Comparison of ENCODE assay signal across 8 cellular contexts in the genomic region with DNA sequence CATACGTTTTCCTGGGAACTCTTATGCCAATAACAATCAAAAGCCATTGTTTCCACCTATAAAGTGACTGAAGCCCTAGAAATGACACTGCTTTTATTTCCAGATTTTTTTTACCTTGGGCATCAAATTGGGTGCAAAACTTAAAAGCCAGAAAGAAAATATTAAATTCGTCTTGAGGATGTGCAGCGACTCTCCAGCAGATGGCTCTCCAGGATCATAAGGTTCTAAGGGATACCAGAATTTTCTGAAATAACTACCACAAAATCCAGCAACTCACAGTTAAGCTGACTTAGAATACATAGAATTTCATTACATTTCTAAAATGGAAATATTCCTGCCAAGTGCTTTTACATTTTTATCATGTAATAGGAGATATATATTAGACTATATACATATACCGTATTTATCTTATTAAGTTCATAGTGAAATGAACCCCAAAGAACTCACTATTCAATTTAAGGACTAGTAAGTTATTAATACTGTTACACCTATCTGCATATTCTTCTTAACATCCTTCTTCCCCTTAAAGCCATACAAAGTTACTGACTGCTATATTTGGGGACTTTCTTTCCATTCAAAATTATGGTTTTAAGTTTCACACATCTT. TPM values are rescaled to one million over a fixed set of nuclear protein-coding genes. Genes with fewer than 3 reads are reported as not detected.
DNase-seq lines count a peak whose midpoint lies in the region; ATAC-seq and TF ChIP-seq lines count a peak whose summit lies in the region.

No MANE protein-coding gene starts in this region.

- H3K27me3 ChIP-seq in Loucy (ENCODE audit: insufficient read depth, low read length, poor library complexity, severe bottlenecking) (no peaks in the 10 kb centered on the region), RWPE2 (ENCODE audit: insufficient read depth, poor library complexity, severe bottlenecking) (peaks cover 11% of the 10 kb centered on the region), mammary epithelial cell (ENCODE audit: insufficient read depth, low read length) (no peaks in the 10 kb centered on the region)

- no peaks in the 10 kb centered on the region for H3K9me2 ChIP-seq in Loucy (replicated peaks; ENCODE audit: low read depth, low read length)

- H3K36me3 ChIP-seq in Loucy (ENCODE audit: insufficient read depth, low read length) (no peaks in the 10 kb centered on the region), RWPE2 (ENCODE audit: low read depth) (no peaks in the 10 kb centered on the region), mammary epithelial cell (ENCODE audit: insufficient read depth, low read length) (no peaks in the 10 kb centered on the region)

- ATAC-seq in RWPE2 (ENCODE audit: low read depth) = peak; percentile 52; the same call in 2 of the 3 replicates

- intact Hi-C loops in mammary epithelial cell (cut with micrococcal nuclease) = loop anchor here (1.0 kb wide), 5 partner anchors 58 to 288 kb away; a partner anchor contains a TSS

- no TSS peak for BruUV-seq in mammary epithelial cell (replicated peaks; lab: Mats Ljungman, UMichigan)

- H3K9me3 ChIP-seq in Loucy (ENCODE audit: insufficient read depth, low read depth, low read length) (no peaks in the 10 kb centered on the region), RWPE2 (ENCODE audit: severe bottlenecking) (no peaks in the 10 kb centered on the region), mammary epithelial cell (replicated peaks; ENCODE audit: insufficient read depth, low read length) (no peaks in the 10 kb centered on the region)

- H3K4me3 ChIP-seq in Loucy (ENCODE audit: low read length, poor library complexity, severe bottlenecking) = no peak overlapping the region
- no peak overlapping the region for H3K4me3 ChIP-seq in RWPE2 (ENCODE audit: severe bottlenecking)
- H3K4me3 ChIP-seq in mammary epithelial cell (replicated peaks in 1 of 3; ENCODE audit: insufficient read depth in 1 of 3, low read depth in 2 of 3, low read length in 3 of 3) = no peak overlapping the region

- no peaks in the 10 kb centered on the region for H3F3A ChIP-seq in Loucy (ENCODE audit: low read depth)

- CTCF ChIA-PET in mammary epithelial cell (lab: Charles Lee; ENCODE audit: low non-redundant PET) = no interaction called here

- WGBS in mammary epithelial cell (ENCODE audit: low coverage, missing lambda C conversion rate) = 10% methylated on average over 4 of the region's 4 CpGs

- no peak overlapping the region for H3K9ac ChIP-seq in Loucy (ENCODE audit: low read depth, low read length, poor library complexity, severe bottlenecking)
- H3K9ac ChIP-seq in mammary epithelial cell (ENCODE audit: insufficient read depth, low read length) = no peak overlapping the region

- dilution Hi-C loops in mammary epithelial cell (cut with HindIII; ENCODE audit: low sequenced_read_pairs) = no loop called here

- in situ Hi-C loops in mammary epithelial cell (cut with MboI; ENCODE audit: low sequenced_read_pairs in 2 of 2) = loop anchor here (25.0 kb wide), 3 partner anchors 154 to 954 kb away; no protein-coding TSS in a partner anchor

- H2AFZ ChIP-seq in Loucy (ENCODE audit: low read length) (no peak overlapping the region), mammary epithelial cell (ENCODE audit: low read depth, low read length) (no peak overlapping the region)

- no peak overlapping the region for H3K27ac ChIP-seq in RWPE2 (ENCODE audit: poor library complexity, severe bottlenecking)
- H3K27ac ChIP-seq in mammary epithelial cell (ENCODE audit: insufficient read depth, low read depth, low read length) = no peak overlapping the region

- H3K79me2 ChIP-seq in Loucy (ENCODE audit: insufficient read depth, low read length) (no peaks in the 10 kb centered on the region), mammary epithelial cell (ENCODE audit: insufficient read depth, low read length) (no peaks in the 10 kb centered on the region)

- no peak overlapping the region for H3K4me2 ChIP-seq in Loucy (ENCODE audit: low read depth, low read length, poor library complexity, severe bottlenecking)
- no peak overlapping the region for H3K4me2 ChIP-seq in mammary epithelial cell (ENCODE audit: insufficient read depth, low read depth, low read length)

- TF ChIP-seq CTCF in Loucy (conservative IDR thresholded peaks at IDR 0.05; ENCODE audit: low read length) = peak; percentile 86
- TF ChIP-seq CTCF in RWPE2 (IDR thresholded peaks at IDR 0.05; ENCODE audit: poor library complexity, severe bottlenecking) = peak; percentile 95
- TF ChIP-seq CTCF in mammary epithelial cell (conservative IDR thresholded peaks at IDR 0.05 in 1 of 2, IDR thresholded peaks at IDR 0.05 in 1 of 2; ENCODE audit: extremely low read depth in 1 of 2, insufficient read depth in 1 of 2, low read depth in 1 of 2, low read length in 2 of 2) = peak; percentile 75 to 81

- H3K4me1 ChIP-seq in Loucy (ENCODE audit: insufficient read depth, low read length, poor library complexity, severe bottlenecking) (no peaks in the 10 kb centered on the region), RWPE2 (ENCODE audit: insufficient read depth, poor library complexity, severe bottlenecking) (no peaks in the 10 kb centered on the region), mammary epithelial cell (ENCODE audit: insufficient read depth, low read length) (no peaks in the 10 kb centered on the region)

- H4K20me1 ChIP-seq in Loucy (ENCODE audit: insufficient read depth, low read length, poor library complexity, severe bottlenecking) = no peaks in the 10 kb centered on the region
- no peaks in the 10 kb centered on the region for H4K20me1 ChIP-seq in mammary epithelial cell (ENCODE audit: insufficient read depth, low read length)

- DNase-seq in NK-92 treated with Interleukin-12 subunit alpha and Interleukin-12 subunit beta, amount 100 ng/mL, for 24 hours (lab: John Stamatoyannopoulos, UW) = peak; percentile 2
- DNase-seq in NK-92 (lab: John Stamatoyannopoulos, UW; ENCODE audit: unreplicated experiment) (no peak), RWPE2 (ENCODE audit: low spot score) (no peak), mammary epithelial cell (peak; percentile 32), left kidney (ENCODE audit: low read depth, low spot score) (peak; percentile 70), superior temporal gyrus (ENCODE audit: extremely low spot score) (peak; percentile 88), occipital lobe (lab: John Stamatoyannopoulos, UW) (no peak)

RNA-seq across cellular contexts. Expression of a gene that starts 44.0 kb away (rescaled TPM):
- total RNA-seq in mammary epithelial cell (1 to 10 TPM; 1.5 to 3.3 TPM), occipital lobe (99.4 TPM)
- polyA plus RNA-seq in mammary epithelial cell = 0.46 TPM
- 13.6 TPM for polyA minus RNA-seq in mammary epithelial cell

Comparison
In these comparisons a context has a peak if more than half of its experiments do, and no peak if none do; other contexts are left out.
1. DNase-seq: peak in NK-92 treated with Interleukin-12 subunit alpha and Interleukin-12 subunit beta, amount 100 ng/mL, for 24 hours (single experiment), mammary epithelial cell (single experiment), left kidney (single experiment) and superior temporal gyrus (single experiment); none in NK-92 (single experiment), RWPE2 (single experiment) and occipital lobe (single experiment).
2. RNA of a gene that starts 44.0 kb away (total RNA-seq): 99.4 TPM in occipital lobe (single experiment); 1.5 to 3.3 TPM in mammary epithelial cell; every median in the first group is over 10 times any median in the second.
3. Peak in every context shown above with its lines, with median percentiles within 50 percentile points of each other: CTCF ChIP-seq.